In the genomic region with DNA sequence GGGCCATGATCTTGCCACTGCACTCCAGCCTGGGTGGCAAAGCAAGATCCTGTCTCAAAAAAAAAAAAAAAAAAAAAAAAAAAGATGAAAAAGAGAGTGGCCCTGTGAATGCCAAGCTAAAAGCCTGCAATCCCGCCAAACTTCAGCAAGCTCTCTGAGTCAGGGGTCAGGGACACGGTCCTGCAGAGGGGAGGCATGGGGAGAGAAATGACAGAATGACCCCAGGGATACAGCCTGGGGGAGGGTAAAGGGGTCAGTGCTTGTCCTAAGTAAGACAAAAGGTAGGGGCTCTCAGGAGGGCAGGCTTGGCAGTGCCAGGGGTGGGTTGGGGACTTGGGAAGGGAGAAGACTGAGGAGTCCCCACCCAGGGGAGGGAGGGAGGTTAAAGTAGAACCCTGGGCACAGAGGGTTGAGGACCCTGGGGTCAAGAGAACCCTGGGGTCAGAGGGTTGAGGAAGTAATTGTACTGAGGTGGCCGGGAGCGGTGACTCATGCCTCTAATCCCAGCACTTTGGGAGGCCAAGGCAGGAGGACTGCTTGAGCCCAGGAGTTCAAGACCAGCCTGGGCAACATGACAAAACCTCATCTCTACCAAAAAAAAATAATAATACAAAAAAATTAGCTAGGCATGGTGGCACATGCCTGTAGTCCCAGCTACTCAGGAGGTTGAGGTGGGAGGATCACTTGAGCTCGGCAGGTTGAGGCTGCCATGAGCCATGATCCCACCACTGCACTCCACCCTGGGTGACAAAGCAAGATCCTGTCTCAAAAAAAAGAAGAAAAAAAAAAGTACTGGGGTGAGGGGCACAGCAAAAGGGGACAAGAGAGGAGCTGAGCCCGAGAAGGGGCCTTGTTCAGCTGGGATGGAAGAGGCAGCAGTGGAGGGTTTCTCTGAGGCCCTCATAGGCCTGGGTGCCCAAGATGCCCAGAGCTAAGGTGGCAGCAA, we compare ENCODE assay signal across 12 cellular contexts. TPM values are rescaled to one million over a fixed set of nuclear protein-coding genes. Genes with fewer than 3 reads are reported as not detected.
DNase-seq lines count a peak whose midpoint lies in the region; ATAC-seq and TF ChIP-seq lines count a peak whose summit lies in the region.
"Had no signal": no experiment of that assay in that cellular context is flagged by ENCODE, and none has a peak within 500 bp of the region (broad histone marks: within the 10 kb centered on the region; RNA-seq: fewer than 3 reads in every experiment).

No MANE protein-coding gene starts in this region.

- H3K27ac ChIP-seq in AG04450 (ENCODE audit: low read depth, low read length) (peak overlapping the region; percentile 81), RWPE2 (ENCODE audit: poor library complexity, severe bottlenecking) (peak overlapping the region; percentile 93), right cardiac atrium (ENCODE audit: low read length) (peak overlapping the region; percentile 34), gastrocnemius medialis (peak overlapping the region; percentile 71 to 90 (median 82))

- in situ Hi-C loops in gastrocnemius medialis (cut with MboI; ENCODE audit: low sequenced_read_pairs in 4 of 4), result no loop called here

- peaks cover 31% of the 10 kb centered on the region for H3K4me1 ChIP-seq in RWPE2 (ENCODE audit: insufficient read depth, poor library complexity, severe bottlenecking)
- H3K4me1 ChIP-seq in right cardiac atrium (ENCODE audit: control insufficient read depth, insufficient read depth, low read length), result peaks cover 18% of the 10 kb centered on the region
- peaks cover 40 to 67% of the 10 kb centered on the region in 2 donors for H3K4me1 ChIP-seq in gastrocnemius medialis

- no peak for TF ChIP-seq CTCF in AG04450 (IDR thresholded peaks at IDR 0.05; ENCODE audit: low read depth, low read length)
- TF ChIP-seq CTCF in RWPE2 (IDR thresholded peaks at IDR 0.05; ENCODE audit: poor library complexity, severe bottlenecking), result no peak
- TF ChIP-seq CTCF in gastrocnemius medialis (IDR thresholded peaks at IDR 0.05 in 4 of 5, conservative IDR thresholded peaks at IDR 0.05 in 1 of 5), result no peak
- no peak for TF ChIP-seq CTCF in GM10248 (IDR thresholded peaks at IDR 0.05; ENCODE audit: control extremely low read depth, extremely low read depth, low read depth, missing control alignments)

- intact Hi-C loops in right cardiac atrium (cut with DNase I) (no loop called here), gastrocnemius medialis (cut with DNase I; ENCODE audit: low total_unique reads) (no loop called here)

- H3K27me3 ChIP-seq in AG04450 (ENCODE audit: control insufficient read depth, insufficient read depth, low read length) (no peaks in the 10 kb centered on the region), RWPE2 (ENCODE audit: insufficient read depth, poor library complexity, severe bottlenecking) (no peaks in the 10 kb centered on the region), right cardiac atrium (ENCODE audit: control insufficient read depth, insufficient read depth) (no peaks in the 10 kb centered on the region), gastrocnemius medialis (no peaks in the 10 kb centered on the region)

- H3K9me3 ChIP-seq in AG04450 (ENCODE audit: control insufficient read depth, insufficient read depth, low read length) (no peaks in the 10 kb centered on the region; the same call in 1 of the 2 replicates), RWPE2 (ENCODE audit: severe bottlenecking) (no peaks in the 10 kb centered on the region), right cardiac atrium (ENCODE audit: control insufficient read depth, low read length) (no peaks in the 10 kb centered on the region), gastrocnemius medialis (no peaks in the 10 kb centered on the region)

- no peak for DNase-seq in AG04450 (ENCODE audit: low read depth, low spot score)
- DNase-seq in RWPE2 (ENCODE audit: low spot score), result no peak
- peak in 1 of 3 donors; percentile 65 for DNase-seq in right cardiac atrium
- DNase-seq in gastrocnemius medialis, result no peak
- no peak for DNase-seq in stimulated activated CD4-positive, alpha-beta T cell treated with anti-CD3 and anti-CD28 coated beads, Interleukin-4, amount 100 ng/mL, for 4 hours
- no peak for DNase-seq in GM10248 (ENCODE audit: extremely low spot score)
- no peak for DNase-seq in NCI-H2171 treated with DMSO at 0.1 percent for 48 hours (lab: John Stamatoyannopoulos, UW)
- no peak for DNase-seq in germinal center (ENCODE audit: low spot score)
- DNase-seq: activated CD4-positive, alpha-beta T cell treated with anti-CD3 and anti-CD28 coated beads, Interleukin-2, amount 50 U/mL, for 1 hour; NCI-H1436 had no signal

- POLR2A ChIA-PET in AG04450 (lab: Yijun Ruan, JAX) (interaction anchor here (0.5 to 1.5 kb wide), 8 partner anchors 12 to 137 kb away, joined by 3 to 18 read pairs (median 4); partner anchors contain the start of genes GNAI2 and LSMEM2), GM10248 (lab: Yijun Ruan, JAX) (interaction anchor here (0.6 to 1.3 kb wide), 4 partner anchors 17 to 1021 kb away, joined by 3 to 5 read pairs (median 4); no protein-coding TSS in a partner anchor)

- peak overlapping the region; percentile 10; the same call in 1 of the 2 replicates for H3K4me3 ChIP-seq in AG04450 (ENCODE audit: low read depth, low read length)
- no peak overlapping the region for H3K4me3 ChIP-seq in RWPE2 (ENCODE audit: severe bottlenecking)
- no peak overlapping the region for H3K4me3 ChIP-seq in right cardiac atrium (ENCODE audit: low read length)
- no peak overlapping the region for H3K4me3 ChIP-seq in gastrocnemius medialis

- 61% methylated on average over 6 of the region's 6 CpGs for WGBS in right cardiac atrium

- ATAC-seq in RWPE2 (ENCODE audit: low read depth), result no peak
- ATAC-seq in right cardiac atrium, result no peak
- no peak for ATAC-seq in gastrocnemius medialis

- TF ChIP-seq POLR2A in gastrocnemius medialis (IDR thresholded peaks at IDR 0.05), result no peak

- CTCF ChIA-PET in AG04450 (lab: Charles Lee) (interaction anchor here (1.0 to 2.8 kb wide), 4 partner anchors 8 to 37 kb away, joined by 3 to 22 read pairs (median 4); no protein-coding TSS in a partner anchor), GM10248 (lab: Yijun Ruan, JAX) (interaction anchor here (0.7 to 4.6 kb wide), 8 partner anchors 8 to 71 kb away, joined by 3 to 19 read pairs (median 4); no protein-coding TSS in a partner anchor)

- H3K36me3 ChIP-seq in RWPE2 (ENCODE audit: low read depth), result peaks cover 6% of the 10 kb centered on the region; the same call in 1 of the 2 replicates
- no peaks in the 10 kb centered on the region for H3K36me3 ChIP-seq in gastrocnemius medialis

RNA-seq across cellular contexts. Expression of gene SEMA3B, which starts 5.2 kb away (rescaled TPM):
- polyA plus RNA-seq in AG04450 (2011; rRNA removed) (22.0 and 24.7 TPM in 2 replicates), right cardiac atrium (35.7 TPM)
- 9.9 and 14.3 TPM in 2 replicates for polyA minus RNA-seq in AG04450 (2011; rRNA and poly(A)+ RNA removed)
- total RNA-seq in right cardiac atrium (10 to 100 TPM; 19.2 to 33.9 (median 29.3) TPM), gastrocnemius medialis (1 to 10 TPM; 1.7 to 3.1 (median 2.1) TPM)

RNA-seq across cellular contexts. Expression of gene LSMEM2, which starts 15.2 kb away (rescaled TPM):
- polyA plus RNA-seq in AG04450 (2011; rRNA removed) (not detected in 2 replicates), right cardiac atrium (14.6 TPM)
- not detected in 2 replicates for polyA minus RNA-seq in AG04450 (2011; rRNA and poly(A)+ RNA removed)
- total RNA-seq in right cardiac atrium (10 to 100 TPM in 2 of 4 donors, 1 to 10 TPM in 2; 1.4 to 15.7 (median 8.0) TPM), gastrocnemius medialis (under 1 TPM in 3 of 4 donors, not detected in 1; 0.41 to 0.98 (median 0.49) TPM)
- total RNA-seq: glomerular endothelial cell, pulmonary artery endothelial cell had no signal

RNA-seq across cellular contexts. Expression of gene GNAI2, which starts 27.7 kb away (rescaled TPM):
- polyA plus RNA-seq in AG04450 (2011; rRNA removed) (603 and 661 TPM in 2 replicates), right cardiac atrium (122 TPM)
- 528 and 617 TPM in 2 replicates for polyA minus RNA-seq in AG04450 (2011; rRNA and poly(A)+ RNA removed)
- total RNA-seq in right cardiac atrium (100 to 1,000 TPM; 129 to 149 (median 148) TPM), gastrocnemius medialis (10 to 100 TPM; 26.7 to 67.8 (median 39.8) TPM)

RNA-seq across cellular contexts. Expression of gene IFRD2, which starts 28.5 kb away (rescaled TPM):
- polyA plus RNA-seq in AG04450 (2011; rRNA removed) (19.3 and 20.6 TPM in 2 replicates), right cardiac atrium (50.9 TPM)
- 12.0 and 12.7 TPM in 2 replicates for polyA minus RNA-seq in AG04450 (2011; rRNA and poly(A)+ RNA removed)
- total RNA-seq in right cardiac atrium (10 to 100 TPM; 51.0 to 67.6 (median 56.9) TPM), gastrocnemius medialis (100 to 1,000 TPM; 111 to 145 (median 127) TPM)

RNA-seq across cellular contexts. Expression of gene HYAL3, which starts 35.5 kb away (rescaled TPM):
- 3.0 and 4.7 TPM in 2 replicates for polyA plus RNA-seq in AG04450 (2011; rRNA removed)
- polyA minus RNA-seq in AG04450 (2011; rRNA and poly(A)+ RNA removed), result 3.1 and 4.0 TPM in 2 replicates
- total RNA-seq in right cardiac atrium, result 1 to 10 TPM; 1.1 to 2.4 (median 1.7) TPM
- polyA plus RNA-seq in right cardiac atrium, result 2.9 TPM
- 1 to 10 TPM in 3 of 4 donors, not detected in 1; 1.1 to 2.3 (median 1.2) TPM for total RNA-seq in gastrocnemius medialis

Comparison
In these comparisons a context has a peak if more than half of its experiments do, and no peak if none do; other contexts are left out.
1. H3K27ac ChIP-seq: peak in every context shown above with its lines; median percentile 93 in RWPE2; 82 in gastrocnemius medialis; 81 in AG04450; 34 in right cardiac atrium.
2. RNA of gene SEMA3B, which starts 5.2 kb away (total RNA-seq): 19.2 to 33.9 TPM in right cardiac atrium; 1.7 to 3.1 TPM in gastrocnemius medialis; every median in the first group is over 4 times any median in the second.